In genomic region chr9:72363908-72364678, GRCh38 we compare ENCODE assay signal across 1 cellular context.
TF ChIP-seq lines count a peak whose summit lies in the region.

No MANE protein-coding gene starts in this region.

TF ChIP-seq in HepG2, 621 proteins besides CTCF, POLR2A, EP300 and RAD21 (continued from another document):
- TF ChIP-seq ZHX2 (IDR thresholded peaks at IDR 0.05; ENCODE audit: low read depth) (no peak), ZHX2 (CRISPR knock-in tag; IDR thresholded peaks at IDR 0.05; ENCODE audit: borderline replicate concordance) (0 out of 2 replicates have a peak, but pooled peaks have one; percentile 52), KLF9 (CRISPR knock-in tag; IDR thresholded peaks at IDR 0.05; ENCODE audit: low read depth) (no peak), ASH2L (IDR thresholded peaks at IDR 0.05; ENCODE audit: insufficient read length, low read depth, low read length) (peak; percentile 11), SMAD3 (CRISPR knock-in tag; IDR thresholded peaks at IDR 0.05) (no peak), NFE2L2 (IDR thresholded peaks at IDR 0.05; ENCODE audit: low read length) (peak; percentile 23; the same call in 1 of the 2 replicates), ZBTB43 (CRISPR knock-in tag; conservative IDR thresholded peaks at IDR 0.05) (no peak), ZNF597 (CRISPR knock-in tag; IDR thresholded peaks at IDR 0.05) (no peak), YEATS2 (CRISPR knock-in tag; IDR thresholded peaks at IDR 0.05; ENCODE audit: borderline replicate concordance) (no peak), NRL (CRISPR knock-in tag; IDR thresholded peaks at IDR 0.05; ENCODE audit: borderline replicate concordance) (no peak), TARDBP (CRISPR knock-in tag; IDR thresholded peaks at IDR 0.05) (no peak), ATF7 (IDR thresholded peaks at IDR 0.05) (no peak), ATF7 (CRISPR knock-in tag; IDR thresholded peaks at IDR 0.05) (no peak), ZNF501 (CRISPR knock-in tag; IDR thresholded peaks at IDR 0.05) (no peak), CENPBD1 (CRISPR knock-in tag; IDR thresholded peaks at IDR 0.05; ENCODE audit: borderline replicate concordance, low read depth) (no peak), NFYC (CRISPR knock-in tag; IDR thresholded peaks at IDR 0.05) (no peak), DBP (CRISPR knock-in tag; IDR thresholded peaks at IDR 0.05; ENCODE audit: not compliant biosample characterization) (no peak), HOXA7 (CRISPR knock-in tag; IDR thresholded peaks at IDR 0.05) (no peak), ZSCAN30 (CRISPR knock-in tag; IDR thresholded peaks at IDR 0.05) (no peak), CREBL2 (CRISPR knock-in tag; IDR thresholded peaks at IDR 0.05; ENCODE audit: borderline replicate concordance) (no peak), ZSCAN22 (CRISPR knock-in tag; IDR thresholded peaks at IDR 0.05) (no peak)
